8 cellular contexts compared by ENCODE assay signal in genomic region chr1:144519528-144520189, GRCh38. TPM values are rescaled to one million over a fixed set of nuclear protein-coding genes. Genes with fewer than 3 reads are reported as not detected.
DNase-seq lines count a peak whose midpoint lies in the region; ATAC-seq, FAIRE-seq and TF ChIP-seq lines count a peak whose summit lies in the region.
"Not testable (repeated sequence)": the region's sequence is repeated elsewhere in the genome, so short reads cannot be mapped to it uniquely, and the experiment has no call there.

No MANE protein-coding gene starts in this region.

- in situ Hi-C loops in K562 (cut with MboI) = not testable (repeated sequence)

- POLR2A ChIA-PET in K562 (lab: Yijun Ruan, JAX) = not testable (repeated sequence)

- TF ChIP-seq RAD21 in K562 (CRISPR knock-in tag; conservative IDR thresholded peaks at IDR 0.05 in 1 of 2, IDR thresholded peaks at IDR 0.05 in 1 of 2) = not testable (repeated sequence)

- not testable (repeated sequence) for H3K36me3 Mint-ChIP-seq in mesothelial cell of epicardium; progenitor cell of endocrine pancreas (ENCODE audit: insufficient read depth)

- not testable (repeated sequence) for H3K4me3 ChIP-seq in K562

- H3K27me3 ChIP-seq in K562 (ENCODE audit: control insufficient read depth in 2 of 2, insufficient read depth in 2 of 2, low read length in 2 of 2) = not testable (repeated sequence)

- not testable (repeated sequence) for H3K9me3 ChIP-seq in K562 (replicated peaks; ENCODE audit: control insufficient read depth, insufficient read depth, low read depth, low read length)

- H3K36me3 ChIP-seq in K562 (ENCODE audit: control insufficient read depth, insufficient read depth, low read length) = not testable (repeated sequence)

- H3K4me1 ChIP-seq in K562 (replicated peaks in 1 of 2; ENCODE audit: control insufficient read depth in 2 of 2, insufficient read depth in 2 of 2, low read length in 2 of 2) = not testable (repeated sequence)

- H3K4me2 ChIP-seq in K562 (ENCODE audit: insufficient read depth, low read length) = not testable (repeated sequence)

- CTCF ChIA-PET in K562 (lab: Yijun Ruan, JAX; ENCODE audit: low intra/inter-chr PET ratio) = not testable (repeated sequence)

- H3K4me3 Mint-ChIP-seq in mesothelial cell of epicardium; progenitor cell of endocrine pancreas (ENCODE audit: low read depth): not testable (repeated sequence)

- DNase-seq in A172 (ENCODE audit: low spot score) (peak; percentile 46), ELR (ENCODE audit: low read depth) (peak; percentile 1), LHCN-M2 (ENCODE audit: low read depth) (peak; percentile 90), SW480 (ENCODE audit: low spot score) (peak; percentile 0), glomerular visceral epithelial cell (ENCODE audit: extremely low spot score) (peak; percentile 17)
- DNase-seq in K562 (ENCODE audit: extremely low read depth in 1 of 4, low spot score in 3 of 4); mesothelial cell of epicardium (ENCODE audit: low spot score in 2 of 2, unreplicated experiment in 2 of 2); progenitor cell of endocrine pancreas (ENCODE audit: low spot score, unreplicated experiment): not testable (repeated sequence)

- BruUV-seq in K562 (replicated peaks; lab: Mats Ljungman, UMichigan) = not testable (repeated sequence)

- H3K79me2 ChIP-seq in K562 (ENCODE audit: control insufficient read depth, insufficient read depth, low read length) = not testable (repeated sequence)

- not testable (repeated sequence) for H3K9me1 ChIP-seq in K562 (ENCODE audit: control insufficient read depth, insufficient read depth, low read length)

- H3K27ac Mint-ChIP-seq in mesothelial cell of epicardium = peak overlapping the region; percentile 71
- peak overlapping the region; percentile 76 for H3K27ac Mint-ChIP-seq in progenitor cell of endocrine pancreas

- 29% methylated on average over 5 of the region's 12 CpGs for WGBS in K562 (ENCODE audit: insufficient coverage, low coverage, missing lambda C conversion rate)

- H4K20me1 ChIP-seq in K562 (replicated peaks; ENCODE audit: control insufficient read depth, insufficient read depth, low read length) = not testable (repeated sequence)

- TF ChIP-seq POLR2A in K562 (conservative IDR thresholded peaks at IDR 0.05) = not testable (repeated sequence)

- ATAC-seq in K562 = not testable (repeated sequence)

- peak overlapping the region; percentile 16; the same call in 1 of the 2 replicates for H2AFZ ChIP-seq in K562 (ENCODE audit: low read depth, low read length)

- TF ChIP-seq CTCF in K562 (IDR thresholded peaks at IDR 0.05 in 2 of 3, conservative IDR thresholded peaks at IDR 0.05 in 1 of 3; ENCODE audit: insufficient read depth in 2 of 3, low read depth in 1 of 3, low read length in 3 of 3); mesothelial cell of epicardium (IDR thresholded peaks at IDR 0.05; ENCODE audit: unreplicated experiment); progenitor cell of endocrine pancreas (IDR thresholded peaks at IDR 0.05; ENCODE audit: unreplicated experiment): not testable (repeated sequence)

- H3K9ac ChIP-seq in K562 (ENCODE audit: insufficient read depth in 1 of 2, low read depth in 2 of 2, low read length in 2 of 2) = not testable (repeated sequence)

- not testable (repeated sequence) for H3K4me1 Mint-ChIP-seq in mesothelial cell of epicardium
- H3K4me1 Mint-ChIP-seq in progenitor cell of endocrine pancreas (ENCODE audit: low read depth) = peaks cover 13% of the 10 kb centered on the region

- not testable (repeated sequence) for TF ChIP-seq EP300 in K562 (IDR thresholded peaks at IDR 0.05; ENCODE audit: low read length)

- not testable (repeated sequence) for H3K27ac ChIP-seq in K562 (ENCODE audit: extremely low read depth, low read depth, low read length)

- FAIRE-seq in K562 (lab: Jason Lieb, UNC) = not testable (repeated sequence)

- H3K27me3 Mint-ChIP-seq in mesothelial cell of epicardium (ENCODE audit: low read depth); progenitor cell of endocrine pancreas: not testable (repeated sequence)

- intact Hi-C loops in K562 (cut with micrococcal nuclease) = not testable (repeated sequence)

- H3K9me3 Mint-ChIP-seq in mesothelial cell of epicardium; progenitor cell of endocrine pancreas (ENCODE audit: low read depth): not testable (repeated sequence)

RNA-seq across cellular contexts. Expression of gene NBPF15, which starts 58.2 kb away (rescaled TPM):
- total RNA-seq in A172 (2014; rRNA removed; shearing (Covaris generic)) = 23.8 and 25.5 TPM in 2 replicates
- total RNA-seq in LHCN-M2 (2014; rRNA removed) = 41.4 and 41.7 TPM in 2 replicates
- polyA plus RNA-seq in LHCN-M2 (2012) = 26.4 TPM
- 36.6 and 37.9 TPM in 2 replicates for total RNA-seq in K562 (2011; cell fraction: chromatin; rRNA removed; ENCODE audit: low replicate concordance)
- 14.9 and 18.0 TPM in 2 replicates for total RNA-seq in K562 (2011; cell fraction: nucleolus; rRNA removed)
- total RNA-seq in K562 (2011; cell fraction: nucleoplasm; rRNA removed) = 16.8 and 18.9 TPM in 2 replicates
- total RNA-seq in K562 (2014; rRNA removed) = 3.1 and 3.9 TPM in 2 replicates
- 4.9 and 5.8 TPM in 2 replicates for total RNA-seq in K562 (2014; rRNA removed; fragmentation: Illumina TruSeq; extraction: Trizol)
- 7.0 and 7.5 TPM in 2 replicates for total RNA-seq in K562 (2015; rRNA removed; fragmentation: Illumina TruSeq; extraction: Trizol)
- 6.6 and 7.3 TPM in 2 replicates for total RNA-seq in K562 (2021)
- polyA plus RNA-seq in K562 (2011; rRNA removed) = 13.2 and 14.0 TPM in 2 replicates
- polyA plus RNA-seq in K562 (2011; cell fraction: cytosol; rRNA removed) = 6.0 and 8.0 TPM in 2 replicates
- polyA plus RNA-seq in K562 (2011; cell fraction: nucleus; rRNA removed) = 36.4 and 43.6 TPM in 2 replicates
- polyA plus RNA-seq in K562 (2012) = 7.6 and 18.9 TPM in 2 replicates
- polyA plus RNA-seq in K562 (2014; fragmentation: Illumina TruSeq; extraction: Trizol) = 6.0 and 7.3 TPM in 2 replicates
- 1 to 10 TPM; 1.8 to 2.2 TPM for polyA plus RNA-seq in K562 (2014; fragmentation: Nextera tagmentation; extraction: Ambion mirVana)
- polyA plus RNA-seq in K562 (2014; rRNA removed) = 9.5 and 10.8 TPM in 2 replicates
- polyA minus RNA-seq in K562 (2011; rRNA and poly(A)+ RNA removed) = 11.2 and 11.8 TPM in 2 replicates
- polyA minus RNA-seq in K562 (2011; cell fraction: cytosol; rRNA and poly(A)+ RNA removed) = 2.3 and 6.0 TPM in 2 replicates
- polyA minus RNA-seq in K562 (2011; cell fraction: nucleus; rRNA and poly(A)+ RNA removed) = 10.9 and 14.7 TPM in 2 replicates
- total RNA-seq in mesothelial cell of epicardium = 79.9 to 89.4 TPM (median 87.7 TPM) in 3 replicates
- total RNA-seq in progenitor cell of endocrine pancreas = 70.1 and 74.7 TPM in 2 replicates
